Comparison of ENCODE assay signal across 8 cellular contexts in the genomic region with DNA sequence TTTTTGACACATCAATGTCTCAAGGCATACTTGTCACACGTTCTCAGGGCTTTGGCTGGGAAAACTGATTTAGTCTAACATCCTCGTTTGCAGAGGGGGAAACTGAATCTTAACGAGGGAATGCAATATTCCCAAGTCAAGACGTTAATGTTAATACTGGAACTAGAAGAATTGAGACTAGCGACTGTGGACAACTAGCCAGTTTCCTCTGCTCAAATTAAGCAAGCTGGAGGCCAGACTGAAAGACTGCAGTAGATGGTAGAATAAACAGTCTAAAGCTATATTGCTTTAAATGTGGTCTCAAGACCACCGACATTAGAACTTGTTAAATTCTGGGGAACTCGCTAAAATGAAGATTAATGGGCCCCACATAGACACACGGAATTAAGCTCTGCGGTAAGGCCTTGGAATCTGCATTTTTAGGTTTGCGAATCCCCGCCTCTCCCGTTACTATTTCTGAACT. TPM values are rescaled to one million over a fixed set of nuclear protein-coding genes. Genes with fewer than 3 reads are reported as not detected.
DNase-seq lines count a peak whose midpoint lies in the region; ATAC-seq and TF ChIP-seq lines count a peak whose summit lies in the region.

No MANE protein-coding gene starts in this region.

- H3K36me3 ChIP-seq in effector memory CD4-positive, alpha-beta T cell (ENCODE audit: control insufficient read depth, insufficient read depth, low read length) = peaks cover 18% of the 10 kb centered on the region

- in situ Hi-C loops in GM13976 (cut with MboI; ENCODE audit: low sequenced_read_pairs, unreplicated experiment) = loop anchor here (25.0 kb wide), 1 partner anchor 197 kb away; no protein-coding TSS in a partner anchor

- TF ChIP-seq CTCF in NB4 (IDR thresholded peaks at IDR 0.05; ENCODE audit: low read depth, low read length) (no peak), natural killer cell (IDR thresholded peaks at IDR 0.05) (no peak), GM13976 (IDR thresholded peaks at IDR 0.05; ENCODE audit: borderline replicate concordance, control extremely low read depth, extremely low read depth, insufficient read depth, missing control alignments) (no peak)

- TF ChIP-seq POLR2A in NB4 (IDR thresholded peaks at IDR 0.05; ENCODE audit: extremely low read depth, insufficient read length) = no peak

- H3K36me3 Mint-ChIP-seq in natural killer cell = no peaks in the 10 kb centered on the region

- H3K27me3 ChIP-seq in effector memory CD4-positive, alpha-beta T cell (replicated peaks; ENCODE audit: control insufficient read depth, insufficient read depth, low read length, poor library complexity, severe bottlenecking) = no peaks in the 10 kb centered on the region

- H3K27ac Mint-ChIP-seq in natural killer cell = peak overlapping the region; percentile 88 to 94

- peak overlapping the region; percentile 94 for H3K4me3 Mint-ChIP-seq in natural killer cell

- peaks cover 0 to 4% of the 10 kb centered on the region in 2 donors for H3K27me3 Mint-ChIP-seq in natural killer cell (ENCODE audit: low read depth in 2 of 2)

- peak overlapping the region; percentile 67 for H3K4me3 ChIP-seq in NB4 (ENCODE audit: low read depth, low read length)
- peak overlapping the region; percentile 77 for H3K4me3 ChIP-seq in effector memory CD4-positive, alpha-beta T cell (ENCODE audit: insufficient read depth, low read depth, low read length, poor library complexity, severe bottlenecking)

- H3K4me1 Mint-ChIP-seq in natural killer cell = peaks cover 39 to 44% of the 10 kb centered on the region in 2 donors

- peaks cover 22% of the 10 kb centered on the region for H3K4me1 ChIP-seq in effector memory CD4-positive, alpha-beta T cell (ENCODE audit: control insufficient read depth, insufficient read depth, low read length, poor library complexity, severe bottlenecking)

- ATAC-seq in Right ventricle myocardium inferior (peak; percentile 3), natural killer cell (peak in 2 of 3 donors; percentile 0 to 2)

- H3K27ac ChIP-seq in effector memory CD4-positive, alpha-beta T cell (ENCODE audit: insufficient read depth, low read length, poor library complexity, severe bottlenecking) = peak overlapping the region; percentile 86

- intact Hi-C loops in Right ventricle myocardium inferior (cut with DNase I) (loop anchor here (2.0 to 10.0 kb wide), 3 partner anchors 50 to 210 kb away; a partner anchor contains a TSS), cardiac septum (cut with DNase I) (loop anchor here (5.0 kb wide), 1 partner anchor 82 kb away; no protein-coding TSS in a partner anchor), natural killer cell (cut with micrococcal nuclease) (loop anchor here (2.0 to 10.0 kb wide), 2 partner anchors 50 to 210 kb away; a partner anchor contains a TSS), posterior vena cava (cut with DNase I) (no loop called here)

- H3K9me3 Mint-ChIP-seq in natural killer cell = no peaks in the 10 kb centered on the region

- H3K9me3 ChIP-seq in effector memory CD4-positive, alpha-beta T cell (ENCODE audit: control insufficient read depth, low read length) = no peaks in the 10 kb centered on the region

- no peak for DNase-seq in Right ventricle myocardium inferior (ENCODE audit: missing footprints)
- DNase-seq in cardiac septum (ENCODE audit: low spot score) = no peak
- no peak for DNase-seq in NB4 (ENCODE audit: low read depth)
- no peak for DNase-seq in effector memory CD4-positive, alpha-beta T cell
- no peak for DNase-seq in natural killer cell
- DNase-seq in SIG-M5 treated with dmso at 0.1 percent for 504 hours (lab: John Stamatoyannopoulos, UW; ENCODE audit: unreplicated experiment) = no peak
- no peak for DNase-seq in GM13976 (ENCODE audit: low spot score)
- DNase-seq in posterior vena cava (ENCODE audit: low spot score) = no peak

RNA-seq across cellular contexts. Expression of a gene that starts 0.6 kb away (rescaled TPM):
- 32.0 TPM for total RNA-seq in Right ventricle myocardium inferior
- total RNA-seq in cardiac septum = 29.4 TPM
- total RNA-seq in natural killer cell = 10 to 100 TPM; 29.1 to 34.3 (median 33.8) TPM
- 10 to 100 TPM; 19.4 to 21.9 TPM for total RNA-seq in posterior vena cava

RNA-seq across cellular contexts. Expression of a gene that starts 49.8 kb away (rescaled TPM):
- 55.3 TPM for total RNA-seq in Right ventricle myocardium inferior
- 34.7 TPM for total RNA-seq in cardiac septum
- 10 to 100 TPM; 14.0 to 14.5 (median 14.4) TPM for total RNA-seq in natural killer cell
- total RNA-seq in posterior vena cava = 10 to 100 TPM; 13.0 to 21.3 TPM

Comparison
In these comparisons a context has a peak if more than half of its experiments do, and no peak if none do; other contexts are left out.
1. intact Hi-C loops: an anchor here in Right ventricle myocardium inferior (2.0 to 10.0 kb wide), cardiac septum (5.0 kb wide) and natural killer cell (2.0 to 10.0 kb wide); none called in posterior vena cava.